9 cellular contexts compared by ENCODE assay signal in the genomic region with DNA sequence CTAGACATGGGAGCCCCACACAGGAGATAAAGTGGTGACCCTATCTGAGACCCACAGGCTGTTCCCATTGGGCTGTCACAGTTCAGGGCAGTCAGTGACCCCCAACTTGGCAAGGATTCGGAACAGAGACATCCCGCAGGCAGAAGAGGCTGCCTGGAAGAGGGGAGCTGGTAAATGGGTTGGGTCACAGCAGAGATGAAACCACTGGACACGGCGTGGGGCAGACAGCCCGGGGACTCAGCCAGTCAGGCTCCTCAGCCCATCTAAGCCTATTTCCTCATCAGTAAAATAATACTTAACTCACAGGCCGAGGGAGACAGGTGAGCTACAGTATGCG.
A peak's percentile ranks its signal among the peaks of the same experiment; 100 is the strongest.
DNase-seq lines count a peak whose midpoint lies in the region; ATAC-seq and TF ChIP-seq lines count a peak whose summit lies in the region.
"Had no signal": no experiment of that assay in that cellular context is flagged by ENCODE, and none has a peak within 500 bp of the region (broad histone marks: within the 10 kb centered on the region; RNA-seq: fewer than 3 reads in every experiment).

No MANE protein-coding gene starts in this region.

- H3K4me1 Mint-ChIP-seq in central memory CD8-positive, alpha-beta T cell = peaks cover 39% of the 10 kb centered on the region
- peaks cover 37% of the 10 kb centered on the region for H3K4me1 Mint-ChIP-seq in nephron

- no peaks in the 10 kb centered on the region for H3K27me3 Mint-ChIP-seq in central memory CD8-positive, alpha-beta T cell
- H3K27me3 Mint-ChIP-seq in nephron (ENCODE audit: low read depth) = no peaks in the 10 kb centered on the region

- H2AFZ ChIP-seq in DND-41 (ENCODE audit: low read depth, low read length) = no peak overlapping the region

- peaks cover 11% of the 10 kb centered on the region; the same call in 1 of the 2 replicates for H4K20me1 ChIP-seq in DND-41 (ENCODE audit: insufficient read depth, low read length)

- TF ChIP-seq CTCF in DND-41 (IDR thresholded peaks at IDR 0.05; ENCODE audit: borderline replicate concordance, extremely low read depth, low read length, poor library complexity, severe bottlenecking) (no peak), LNCaP clone FGC (IDR thresholded peaks at IDR 0.05; ENCODE audit: control insufficient read depth, extremely low read depth, insufficient read depth) (no peak), nephron (IDR thresholded peaks at IDR 0.05; ENCODE audit: unreplicated experiment in 3 of 3) (no peak)

- H3K27ac ChIP-seq in DND-41 (ENCODE audit: low read length) = peak overlapping the region; percentile 92

- H3K4me3 ChIP-seq in DND-41 (ENCODE audit: low read depth in 1 of 2, low read length in 2 of 2) (peak overlapping the region in 1 of 2 experiments; percentile 67; a peak in 3 of 4 replicates), LNCaP clone FGC (ENCODE audit: low read depth, low read length) (peak overlapping the region; percentile 89)

- H3K9ac ChIP-seq in DND-41 (ENCODE audit: low read depth, low read length) = peak overlapping the region; percentile 93

- H3K36me3 ChIP-seq in DND-41 (ENCODE audit: insufficient read depth, low read length) = peaks cover 9% of the 10 kb centered on the region

- no peaks in the 10 kb centered on the region for H3K9me3 ChIP-seq in DND-41 (ENCODE audit: insufficient read depth, low read length, severe bottlenecking)

- DNase-seq in DND-41 = no peak
- DNase-seq in LNCaP clone FGC (ENCODE audit: low read depth) = no peak
- DNase-seq in central memory CD8-positive, alpha-beta T cell (ENCODE audit: low spot score in 2 of 2) = no peak
- no peak for DNase-seq in activated CD8-positive, alpha-beta memory T cell treated with anti-CD3 and anti-CD28 coated beads, Interleukin-2, amount 50 U/mL, for 4 hours
- DNase-seq in stimulated activated CD4-positive, alpha-beta T cell treated with anti-CD3 and anti-CD28 coated beads, Interleukin-12 subunit alpha, Interleukin-12 subunit beta, amount 100 ng/mL, for 4 hours = no peak
- DNase-seq: stimulated activated CD4-positive, alpha-beta T cell treated with anti-CD3 and anti-CD28 coated beads, Interleukin-15, amount 100 ng/mL, for 24 hours had no signal

- H3K27me3 ChIP-seq in DND-41 (ENCODE audit: insufficient read depth, low read length, poor library complexity) = no peaks in the 10 kb centered on the region

- no peak overlapping the region for H3K27ac Mint-ChIP-seq in central memory CD8-positive, alpha-beta T cell (ENCODE audit: low read depth)
- peak overlapping the region; percentile 1 to 58 (median 30) for H3K27ac Mint-ChIP-seq in nephron

- peak overlapping the region; percentile 54 for H3K4me3 Mint-ChIP-seq in central memory CD8-positive, alpha-beta T cell
- H3K4me3 Mint-ChIP-seq in nephron = peak overlapping the region; percentile 90 to 91 (median 91)

- peaks cover 2% of the 10 kb centered on the region for H3K36me3 Mint-ChIP-seq in central memory CD8-positive, alpha-beta T cell (ENCODE audit: insufficient read depth)
- H3K36me3 Mint-ChIP-seq in nephron (ENCODE audit: low read depth) = peaks cover 11% of the 10 kb centered on the region

- H3K9me3 Mint-ChIP-seq in central memory CD8-positive, alpha-beta T cell = no peaks in the 10 kb centered on the region
- peaks cover 4% of the 10 kb centered on the region for H3K9me3 Mint-ChIP-seq in nephron

- H3K4me2 ChIP-seq in DND-41 (ENCODE audit: insufficient read depth, low read length) = peak overlapping the region; percentile 80

- peaks cover 64% of the 10 kb centered on the region for H3K79me2 ChIP-seq in DND-41 (ENCODE audit: insufficient read depth, low read length)

- no peak for ATAC-seq in DND-41 (ENCODE audit: insufficient read depth, low read depth)
- no peak for ATAC-seq in central memory CD8-positive, alpha-beta T cell (replicated peaks; ENCODE audit: extremely low read depth, poor library complexity, severe bottlenecking)
- no peak for ATAC-seq in GM21515 (IDR thresholded peaks at IDR 0.05; ENCODE audit: unreplicated experiment)
- no peak for ATAC-seq in GM18907 (IDR thresholded peaks at IDR 0.05; ENCODE audit: unreplicated experiment)

- H3K4me1 ChIP-seq in DND-41 (ENCODE audit: insufficient read depth, low read length) = peaks cover 53% of the 10 kb centered on the region
